Comparison of ENCODE assay signal across 8 cellular contexts in the genomic region with DNA sequence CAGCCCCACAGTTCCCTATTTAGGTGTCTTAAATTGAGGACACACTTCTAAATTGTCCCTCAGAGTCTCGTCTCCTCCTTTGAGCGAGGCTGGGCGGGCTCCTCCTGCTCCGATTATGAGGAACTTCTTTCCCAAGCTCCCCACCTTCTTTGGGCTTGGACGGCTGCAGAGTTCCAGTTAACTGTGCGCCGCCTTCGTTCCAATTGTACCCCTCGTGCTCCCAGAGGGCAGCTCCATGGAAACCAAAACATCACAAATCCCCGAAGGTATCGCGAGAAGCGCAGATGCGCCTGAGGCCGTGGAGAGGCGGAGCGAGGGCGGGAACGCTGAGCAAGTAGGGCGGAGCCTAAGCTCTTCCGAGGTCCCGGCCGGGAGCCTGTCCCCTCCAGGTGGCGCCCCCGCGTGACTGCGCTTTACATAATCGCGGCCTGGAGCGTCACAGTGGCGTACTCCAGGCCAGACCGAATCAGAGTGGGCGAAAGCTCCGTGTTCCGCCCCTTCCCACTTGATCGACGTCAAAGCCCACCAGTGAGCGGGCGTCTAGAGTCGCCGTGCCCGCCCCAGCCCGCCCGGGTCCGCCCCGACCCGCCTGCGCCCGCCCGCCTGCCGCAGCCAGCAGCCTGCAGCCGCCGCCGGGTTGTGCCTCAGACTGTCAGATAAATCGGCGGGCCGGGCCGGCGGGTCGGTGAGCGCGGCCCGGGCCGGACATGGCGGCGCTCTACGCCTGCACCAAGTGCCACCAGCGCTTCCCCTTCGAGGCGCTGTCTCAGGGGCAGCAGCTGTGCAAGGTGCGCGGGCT. TPM values are rescaled to one million over a fixed set of nuclear protein-coding genes. Genes with fewer than 3 reads are reported as not detected.
A peak's percentile ranks its signal among the peaks of the same experiment; 100 is the strongest.
DNase-seq lines count a peak whose midpoint lies in the region; ATAC-seq lines count a peak whose summit lies in the region.

FAM76A (plus strand) TSS at position 588 of the 799 bp plus-strand sequence; CDS start at position 708, 120 bp downstream.

- ATAC-seq in GM19372 (IDR thresholded peaks at IDR 0.05; ENCODE audit: low read depth, unreplicated experiment) (peak; percentile 94), HG03558 (IDR thresholded peaks at IDR 0.05; ENCODE audit: extremely low read depth, unreplicated experiment) (peak; percentile 84), left lobe of liver (peak; percentile 95)

- DNase-seq in CD1c-positive myeloid dendritic cell (ENCODE audit: extremely low spot score) (peak; percentile 100), NCI-H748 (lab: John Stamatoyannopoulos, UW; ENCODE audit: unreplicated experiment) (peak; percentile 98), dedifferentiated amniotic fluid mesenchymal stem cell (ENCODE audit: extremely low spot score) (peak; percentile 99), left lobe of liver (ENCODE audit: low spot score) (peak; percentile 100)
- DNase-seq in activated CD4-positive, alpha-beta T cell treated with anti-CD3 and anti-CD28 coated beads, Interleukin-2, amount 50 U/mL, for 1 hour: peak; percentile 99
- peak; percentile 99 for DNase-seq in stimulated activated CD4-positive, alpha-beta T cell treated with anti-CD3 and anti-CD28 coated beads, Interleukin-2, amount 100 ng/mL, for 4 hours (ENCODE audit: low read depth)

RNA-seq across cellular contexts. Expression of gene FAM76A, which starts in this region (rescaled TPM):
- total RNA-seq in left lobe of liver: 4.4 TPM

Comparison
In these comparisons a context has a peak if more than half of its experiments do, and no peak if none do; other contexts are left out.
1. Peak in every context shown above with its lines: DNase-seq and ATAC-seq.